13 cellular contexts compared by ENCODE assay signal in genomic region chr9:135888126-135888765, GRCh38. TPM values are rescaled to one million over a fixed set of nuclear protein-coding genes. Genes with fewer than 3 reads are reported as not detected.
DNase-seq lines count a peak whose midpoint lies in the region; ATAC-seq and TF ChIP-seq lines count a peak whose summit lies in the region.
"Had no signal": no experiment of that assay in that cellular context is flagged by ENCODE, and none has a peak within 500 bp of the region (broad histone marks: within the 10 kb centered on the region; RNA-seq: fewer than 3 reads in every experiment).

No MANE protein-coding gene starts in this region.

- intact Hi-C loops in left ventricle myocardium inferior (cut with micrococcal nuclease) (no loop called here), activated B cell treated with CpG ODN at 0.5 μM for 24 hours (cut with micrococcal nuclease) (no loop called here), aorta (cut with DNase I) (no loop called here)

- POLR2A ChIA-PET in activated B cell treated with CpG ODN at 0.5 μM for 24 hours (lab: Charles Lee) = no interaction called here

- peaks cover 90% of the 10 kb centered on the region for H3K4me1 ChIP-seq in left ventricle myocardium inferior
- H3K4me1 ChIP-seq in right atrium auricular region = peaks cover 0 to 66% of the 10 kb centered on the region in 2 donors
- H3K4me1 ChIP-seq in foreskin keratinocyte = peaks cover 37% of the 10 kb centered on the region
- H3K4me1 ChIP-seq in aorta (ENCODE audit: control insufficient read depth in 1 of 2, insufficient read depth in 2 of 2, low read length in 2 of 2) = peaks cover 0 to 2% of the 10 kb centered on the region in 2 donors

- H3K9me3 Mint-ChIP-seq in activated B cell treated with CpG ODN at 0.5 μM for 24 hours (no peaks in the 10 kb centered on the region), osteocyte (ENCODE audit: unreplicated experiment) (no peaks in the 10 kb centered on the region)
- H3K9me3 Mint-ChIP-seq: T-helper 1 cell treated with Interleukin-12 subunit alpha and Interleukin-12 subunit beta and Interleukin-4 antibody, amounts not matched to agents 30 μg/mL and 1 μg/mL, for 36 hours had no signal

- whole genome bisulfite sequencing in aorta, 2 donors = 89 to 92% methylated on average over 22 of the region's 22 CpGs

- H3K27ac ChIP-seq in left ventricle myocardium inferior (replicated peaks) (peak overlapping the region; percentile 56), right atrium auricular region (peak overlapping the region in 1 of 2 donors; percentile 27), foreskin keratinocyte (peak overlapping the region; percentile 54), aorta (ENCODE audit: low read depth in 1 of 2, low read length in 2 of 2) (no peak overlapping the region)
- H3K27ac ChIP-seq: PC-9 had no signal

- H3K27me3 Mint-ChIP-seq in activated B cell treated with CpG ODN at 0.5 μM for 24 hours = no peaks in the 10 kb centered on the region
- H3K27me3 Mint-ChIP-seq in osteocyte (ENCODE audit: unreplicated experiment) = no peaks in the 10 kb centered on the region

- no peaks in the 10 kb centered on the region for H3K27me3 ChIP-seq in left ventricle myocardium inferior (ENCODE audit: low read depth)
- no peaks in the 10 kb centered on the region for H3K27me3 ChIP-seq in right atrium auricular region
- no peaks in the 10 kb centered on the region for H3K27me3 ChIP-seq in foreskin keratinocyte
- no peaks in the 10 kb centered on the region for H3K27me3 ChIP-seq in aorta (ENCODE audit: control insufficient read depth in 1 of 2, insufficient read depth in 2 of 2, low read length in 1 of 2)
- H3K27me3 ChIP-seq: BE2C had no signal

- H3K36me3 Mint-ChIP-seq in activated B cell treated with CpG ODN at 0.5 μM for 24 hours (ENCODE audit: low read depth) (no peaks in the 10 kb centered on the region), osteocyte (ENCODE audit: unreplicated experiment) (no peaks in the 10 kb centered on the region)

- no peaks in the 10 kb centered on the region for H3K9me3 ChIP-seq in left ventricle myocardium inferior (replicated peaks)
- H3K9me3 ChIP-seq in right atrium auricular region = no peaks in the 10 kb centered on the region
- H3K9me3 ChIP-seq in aorta (ENCODE audit: control insufficient read depth, low read length) = no peaks in the 10 kb centered on the region
- H3K9me3 ChIP-seq: BE2C had no signal

- ATAC-seq in activated B cell treated with CpG ODN at 0.5 μM for 24 hours (ENCODE audit: low read depth) (no peak), foreskin keratinocyte (no peak), GM21786 (IDR thresholded peaks at IDR 0.05; ENCODE audit: unreplicated experiment) (no peak), aorta (ENCODE audit: low FRiP score) (no peak)

- TF ChIP-seq CTCF in left ventricle myocardium inferior (IDR thresholded peaks at IDR 0.05; ENCODE audit: borderline replicate concordance) (no peak), right atrium auricular region (IDR thresholded peaks at IDR 0.05) (no peak), activated B cell treated with CpG ODN at 0.5 μM for 24 hours (IDR thresholded peaks at IDR 0.05) (no peak), foreskin keratinocyte (conservative IDR thresholded peaks at IDR 0.05) (no peak), osteocyte (IDR thresholded peaks at IDR 0.05) (no peak)

- peaks cover 52% of the 10 kb centered on the region for H3K4me1 Mint-ChIP-seq in activated B cell treated with CpG ODN at 0.5 μM for 24 hours
- peaks cover 64% of the 10 kb centered on the region for H3K4me1 Mint-ChIP-seq in osteocyte (ENCODE audit: unreplicated experiment)

- H3K27ac Mint-ChIP-seq in activated B cell treated with CpG ODN at 0.5 μM for 24 hours (peak overlapping the region; percentile 64), osteocyte (ENCODE audit: unreplicated experiment) (no peak overlapping the region)

- H3K36me3 ChIP-seq in left ventricle myocardium inferior = no peaks in the 10 kb centered on the region
- no peaks in the 10 kb centered on the region for H3K36me3 ChIP-seq in right atrium auricular region
- no peaks in the 10 kb centered on the region for H3K36me3 ChIP-seq in aorta (ENCODE audit: control insufficient read depth in 1 of 2, insufficient read depth in 2 of 2, low read length in 1 of 2)
- H3K36me3 ChIP-seq: BE2C had no signal

- H3K4me3 ChIP-seq in left ventricle myocardium inferior (peak overlapping the region; percentile 37), right atrium auricular region (no peak overlapping the region), aorta (ENCODE audit: low read length in 2 of 2) (no peak overlapping the region)
- H3K4me3 ChIP-seq: PC-9 had no signal

- CTCF ChIA-PET in activated B cell treated with CpG ODN at 0.5 μM for 24 hours (lab: Charles Lee) = interaction anchor here (1.2 kb wide), 1 partner anchor 234 kb away, joined by 4 read pairs; no protein-coding TSS in a partner anchor

- DNase-seq in left ventricle myocardium inferior (no peak), right atrium auricular region (ENCODE audit: low spot score) (no peak), activated B cell treated with CpG ODN at 0.5 μM for 24 hours (no peak), foreskin keratinocyte (no peak), aorta (no peak), NCI-H748 treated with DMSO at 0.1 percent for 48 hours (lab: John Stamatoyannopoulos, UW) (no peak), osteocyte (ENCODE audit: extremely low spot score, unreplicated experiment) (no peak)
- DNase-seq: BE2C, NCI-H187, nephron progenitor cell, PC-9 had no signal

- H3K4me3 Mint-ChIP-seq in activated B cell treated with CpG ODN at 0.5 μM for 24 hours (no peak overlapping the region), osteocyte (ENCODE audit: unreplicated experiment) (no peak overlapping the region)
- H3K4me3 Mint-ChIP-seq: nephron progenitor cell had no signal

RNA-seq across cellular contexts. Expression of gene CAMSAP1, which starts 19.1 kb away (rescaled TPM):
- total RNA-seq in left ventricle myocardium inferior (20.0 TPM), right atrium auricular region (10 to 100 TPM; 19.4 to 21.4 TPM), activated B cell treated with CpG ODN at 0.5 μM for 24 hours (16.9 and 23.7 TPM in 2 replicates), foreskin keratinocyte (17.5 and 20.1 TPM in 2 replicates), aorta (10 to 100 TPM; 26.4 to 28.0 TPM), osteocyte (34.4 and 37.1 TPM in 2 replicates)
- polyA plus RNA-seq in foreskin keratinocyte (3.5 and 4.4 TPM in 2 replicates), aorta (1 to 10 TPM; 2.5 to 5.2 TPM)

Comparison
In these comparisons a context has a peak if more than half of its experiments do, and no peak if none do; other contexts are left out.
1. H3K27ac ChIP-seq: peak in left ventricle myocardium inferior (single experiment) and foreskin keratinocyte (single experiment); none in aorta (0 of 2).